Comparison of ENCODE assay signal across 9 cellular contexts in the genomic region with DNA sequence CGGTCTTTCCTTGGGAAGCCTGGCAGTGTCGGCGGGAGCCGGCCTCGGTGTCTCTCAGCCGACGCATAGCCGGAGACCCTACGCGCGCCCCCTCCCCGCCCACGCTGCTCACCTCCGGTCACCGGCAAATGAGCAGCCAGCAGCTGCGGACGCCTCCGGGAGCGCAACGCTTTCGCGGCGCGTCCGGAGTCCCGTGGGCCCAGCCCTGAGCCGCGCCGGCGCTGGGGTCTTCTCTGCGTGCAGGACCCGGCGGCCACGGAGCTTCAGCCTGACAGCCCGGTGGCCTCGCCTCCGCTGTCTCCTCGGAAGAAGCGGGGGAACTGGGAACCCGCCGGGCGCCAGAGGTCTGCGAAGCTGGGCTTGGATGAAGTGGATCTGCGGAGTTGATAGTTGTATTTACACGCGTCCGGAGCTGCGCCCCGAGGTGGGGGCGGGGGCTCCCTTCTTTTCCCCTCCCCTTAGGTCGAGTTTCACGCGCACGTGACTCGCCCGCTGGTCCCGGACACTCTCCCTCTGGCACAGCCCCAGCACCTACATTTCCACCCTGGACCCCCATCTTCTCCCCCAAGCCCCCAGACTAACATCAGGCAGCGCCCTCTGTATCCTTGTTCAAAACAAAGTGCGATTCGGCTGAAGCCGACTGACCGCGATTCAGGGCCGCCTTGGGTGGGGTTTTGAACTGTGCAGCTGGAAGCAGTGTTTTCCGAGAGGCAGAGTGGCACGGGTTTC. TPM values are rescaled to one million over a fixed set of nuclear protein-coding genes. Genes with fewer than 3 reads are reported as not detected.
DNase-seq lines count a peak whose midpoint lies in the region; ATAC-seq, FAIRE-seq and TF ChIP-seq lines count a peak whose summit lies in the region.
"Had no signal": no experiment of that assay in that cellular context is flagged by ENCODE, and none has a peak within 500 bp of the region (broad histone marks: within the 10 kb centered on the region; RNA-seq: fewer than 3 reads in every experiment).

A gene (minus strand): TSS at position 371 of the 729 bp plus-strand sequence. CDS start 1,591 bp downstream, outside the sequence.

- H3K27me3 ChIP-seq in breast epithelium: no peaks in the 10 kb centered on the region

- peak; percentile 46 for ATAC-seq in HG03460 (IDR thresholded peaks at IDR 0.05; ENCODE audit: unreplicated experiment)
- peak; percentile 43 for ATAC-seq in left colon

- H3K4me3 Mint-ChIP-seq in CD14-positive monocyte: peak within 1 kb of the TSS; percentile 99

- intact Hi-C loops in CD14-positive monocyte (cut with micrococcal nuclease): loop anchor here in 1 of 2 donors (5.0 kb wide), 1 partner anchor 38 kb away; no protein-coding TSS in a partner anchor
- intact Hi-C loops in breast epithelium (cut with DNase I; ENCODE audit: low total_unique reads): no loop called here
- intact Hi-C loops in left colon (cut with DNase I, micrococcal nuclease): no loop called here

- peaks cover 3 to 8% of the 10 kb centered on the region in 2 donors for H3K4me1 ChIP-seq in breast epithelium

- H3K4me3 ChIP-seq in breast epithelium: peak within 1 kb of the TSS; percentile 86 to 92 (median 90)

- H3K36me3 Mint-ChIP-seq in CD14-positive monocyte: peaks cover 0 to 3% of the 10 kb centered on the region in 2 donors

- no peak for TF ChIP-seq POLR2A in breast epithelium (IDR thresholded peaks at IDR 0.05)

- no peak for DNase-seq in CD14-positive monocyte (ENCODE audit: low spot score)
- DNase-seq in GM19239 (ENCODE audit: insufficient read length, low spot score): peak; percentile 35
- peak; percentile 70 for DNase-seq in SW480 (ENCODE audit: low spot score)
- no peak for DNase-seq in breast epithelium (ENCODE audit: low spot score in 2 of 2)
- peak; percentile 50 to 61 for DNase-seq in left colon
- DNase-seq in stimulated activated CD4-positive, alpha-beta T cell treated with anti-CD3 and anti-CD28 coated beads, Interleukin-4, amount 100 ng/mL, for 4 hours: peak; percentile 21 to 46
- DNase-seq in cortex of kidney (lab: John Stamatoyannopoulos, UW): no peak

- TF ChIP-seq CTCF in CD14-positive monocyte (IDR thresholded peaks at IDR 0.05) (no peak), breast epithelium (IDR thresholded peaks at IDR 0.05) (no peak)

- H3K27ac ChIP-seq in breast epithelium: peak within 1 kb of the TSS; percentile 33 to 66

- peaks cover 0 to 3% (median 0%) of the 10 kb centered on the region in 7 donors for H3K9me3 Mint-ChIP-seq in CD14-positive monocyte

- H3K36me3 ChIP-seq in breast epithelium: no peaks in the 10 kb centered on the region

- FAIRE-seq in GM19239 (lab: Jason Lieb, UNC): peak; percentile 87
- FAIRE-seq: TTC549 had no signal

- peaks cover 1 to 13% (median 6%) of the 10 kb centered on the region in 3 donors for H3K27me3 Mint-ChIP-seq in CD14-positive monocyte (ENCODE audit: low read depth in 3 of 3)

- H3K27ac Mint-ChIP-seq in CD14-positive monocyte: peak within 1 kb of the TSS in 5 of 7 donors; percentile 46 to 81 (median 67)

- H3K9me3 ChIP-seq in breast epithelium: no peaks in the 10 kb centered on the region

- peaks cover 26% of the 10 kb centered on the region for H3K4me1 Mint-ChIP-seq in CD14-positive monocyte

RNA-seq across cellular contexts. Expression of the gene that starts here (rescaled TPM):
- polyA plus RNA-seq in CD14-positive monocyte: 1 to 10 TPM; 5.4 to 5.8 TPM
- 10 to 100 TPM; 12.0 to 23.4 (median 13.4) TPM for total RNA-seq in breast epithelium
- 1 to 10 TPM; 7.1 to 9.6 TPM for total RNA-seq in left colon

Comparison
In these comparisons a context has a peak if more than half of its experiments do, and no peak if none do; other contexts are left out.
1. DNase-seq: peak in GM19239 (single experiment), SW480 (single experiment), left colon (2 of 2) and stimulated activated CD4-positive, alpha-beta T cell treated with anti-CD3 and anti-CD28 coated beads, Interleukin-4, amount 100 ng/mL, for 4 hours (2 of 2); none in CD14-positive monocyte (single experiment), breast epithelium (0 of 2) and cortex of kidney (single experiment).